ENCODE assay signal across 7 cellular contexts in the genomic region with DNA sequence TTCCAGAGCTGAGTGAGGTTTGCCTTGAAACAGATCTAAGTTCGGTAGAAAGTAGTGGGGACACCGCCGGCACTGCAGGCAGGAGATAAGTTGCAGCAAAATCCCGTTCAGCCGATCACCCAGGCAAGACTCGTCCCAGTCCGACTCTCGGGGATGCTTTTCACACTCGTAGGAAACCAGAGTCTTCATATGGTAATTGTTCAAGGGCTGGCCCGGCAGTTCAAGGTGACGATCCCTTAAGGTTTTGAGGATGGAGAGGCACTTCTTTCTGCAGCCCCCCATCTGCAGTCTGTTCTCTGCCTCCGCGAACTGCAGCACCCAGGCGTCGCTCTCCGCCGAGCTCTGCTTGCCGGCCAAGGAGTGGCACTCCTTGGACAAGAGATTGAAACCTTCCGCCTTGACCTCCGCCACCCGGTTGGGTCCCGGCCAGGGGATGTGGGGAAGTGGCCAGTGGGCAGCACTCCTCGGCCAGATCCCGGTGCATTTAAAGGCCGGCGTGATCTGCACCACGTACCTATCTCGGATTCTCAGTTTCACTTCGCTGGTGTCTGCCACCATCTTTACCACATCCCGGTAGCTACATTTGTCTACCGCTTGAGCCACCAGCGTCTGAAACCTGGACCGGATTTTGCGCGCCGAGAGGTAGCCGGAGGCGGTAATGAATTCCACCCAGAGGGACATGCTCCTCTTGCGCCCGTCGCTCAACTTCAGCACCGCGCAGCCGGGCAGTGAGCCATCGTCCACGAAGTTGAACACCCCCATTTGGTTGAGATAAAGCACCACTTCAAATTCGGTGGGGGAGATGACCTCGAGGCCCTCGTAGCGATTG. TPM values are rescaled to one million over a fixed set of nuclear protein-coding genes. Genes with fewer than 3 reads are reported as not detected.
DNase-seq lines count a peak whose midpoint lies in the region; ATAC-seq and TF ChIP-seq lines count a peak whose summit lies in the region.

No MANE protein-coding gene starts in this region.

- H3K4me1 ChIP-seq in SJSA1 (replicated peaks), result no peaks in the 10 kb centered on the region

- H3K27ac ChIP-seq in SJSA1, result peak overlapping the region; percentile 41

- POLR2A ChIA-PET in naive thymus-derived CD8-positive, alpha-beta T cell (lab: Charles Lee), result no interaction called here

- H3K36me3 ChIP-seq in SJSA1, result 0 out of 2 replicates have a peak, but pooled peaks cover 4% of the 10 kb centered on the region

- H3K4me3 Mint-ChIP-seq in naive thymus-derived CD8-positive, alpha-beta T cell, result peak overlapping the region; percentile 76 to 89 (median 81)

- H3K27me3 Mint-ChIP-seq in naive thymus-derived CD8-positive, alpha-beta T cell, result peaks cover 56 to 83% (median 74%) of the 10 kb centered on the region in 5 donors

- H3K36me3 Mint-ChIP-seq in naive thymus-derived CD8-positive, alpha-beta T cell, result peaks cover 8 to 30% (median 15%) of the 10 kb centered on the region in 3 donors

- peak; percentile 47 to 62 for DNase-seq in SJSA1 (ENCODE audit: low read depth in 1 of 2, low spot score in 2 of 2)
- DNase-seq in fibroblast of mammary gland (ENCODE audit: low read depth), result peak; percentile 66
- DNase-seq in naive thymus-derived CD8-positive, alpha-beta T cell, result peak in 1 of 10 donors; percentile 23
- DNase-seq in amniotic stem cell (lab: John Stamatoyannopoulos, UW), result no peak

- peak overlapping the region in 6 of 10 donors; percentile 17 to 63 (median 40) for H3K27ac Mint-ChIP-seq in naive thymus-derived CD8-positive, alpha-beta T cell

- H3K4me3 ChIP-seq in SJSA1 (peak overlapping the region; percentile 53), fibroblast of mammary gland (ENCODE audit: control insufficient read depth, low read depth, low read length) (peak overlapping the region; percentile 87)

- H3K4me1 Mint-ChIP-seq in naive thymus-derived CD8-positive, alpha-beta T cell, result peaks cover 18 to 52% (median 46%) of the 10 kb centered on the region in 4 donors

- peaks cover 5% of the 10 kb centered on the region; the same call in 1 of the 2 replicates for H3K27me3 ChIP-seq in SJSA1 (replicated peaks)

- H3K9me3 Mint-ChIP-seq in naive thymus-derived CD8-positive, alpha-beta T cell, result peaks cover 0 to 36% (median 10%) of the 10 kb centered on the region in 9 donors

- H3K9me3 ChIP-seq in SJSA1 (replicated peaks), result no peaks in the 10 kb centered on the region

- no peak for TF ChIP-seq CTCF in fibroblast of mammary gland (conservative IDR thresholded peaks at IDR 0.05; ENCODE audit: control insufficient read depth, insufficient read depth, low read depth, low read length)

- ATAC-seq in GM18873 (IDR thresholded peaks at IDR 0.05; ENCODE audit: low FRiP score, unreplicated experiment), result peak; percentile 71
- peak; percentile 30 to 36 for ATAC-seq in naive thymus-derived CD8-positive, alpha-beta T cell
- ATAC-seq in HG03159 (IDR thresholded peaks at IDR 0.05; ENCODE audit: unreplicated experiment), result no peak
- ATAC-seq in GM18909 (IDR thresholded peaks at IDR 0.05; ENCODE audit: poor library complexity, unreplicated experiment), result no peak

RNA-seq across cellular contexts. Expression of gene MAB21L1, which starts 1.1 kb away (rescaled TPM):
- total RNA-seq in SJSA1 (2014; rRNA removed; shearing (Covaris generic)), result 2.6 and 3.7 TPM in 2 replicates
- not detected for total RNA-seq in naive thymus-derived CD8-positive, alpha-beta T cell
- polyA plus RNA-seq in naive thymus-derived CD8-positive, alpha-beta T cell, result not detected

Comparison
In these comparisons a context has a peak if more than half of its experiments do, and no peak if none do; other contexts are left out.
1. ATAC-seq: peak in GM18873 (single experiment) and naive thymus-derived CD8-positive, alpha-beta T cell (2 of 2); none in HG03159 (single experiment) and GM18909 (single experiment).